Comparison of ENCODE assay signal across 13 cellular contexts in the genomic region with DNA sequence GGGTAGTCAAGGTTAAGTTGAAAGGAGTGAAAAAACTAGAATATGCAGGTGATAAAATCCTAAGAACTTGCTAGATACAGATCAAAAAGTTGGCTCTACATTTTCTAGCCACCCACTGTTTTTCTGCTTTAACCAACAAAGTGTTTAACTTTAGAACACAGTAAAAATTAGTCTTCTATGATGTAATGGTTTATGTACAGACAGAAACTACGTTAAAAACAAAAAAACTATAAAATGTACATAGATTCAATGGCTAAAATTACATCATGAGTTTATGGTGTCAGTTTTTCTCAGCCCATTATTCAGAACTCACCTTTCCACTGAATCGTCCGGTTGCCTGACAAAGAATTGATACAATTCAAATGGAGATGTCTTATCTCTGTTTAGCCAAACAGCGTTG. TPM values are rescaled to one million over a fixed set of nuclear protein-coding genes. Genes with fewer than 3 reads are reported as not detected.
DNase-seq lines count a peak whose midpoint lies in the region; ATAC-seq, FAIRE-seq and TF ChIP-seq lines count a peak whose summit lies in the region.
"Had no signal": no experiment of that assay in that cellular context is flagged by ENCODE, and none has a peak within 500 bp of the region (broad histone marks: within the 10 kb centered on the region; RNA-seq: fewer than 3 reads in every experiment).

No MANE protein-coding gene starts in this region.

- H3K4me1 Mint-ChIP-seq in activated CD8-positive, alpha-beta T cell treated with anti-CD3 and anti-CD28 coated beads, Interleukin-2, amount 10 ng/mL, durations not matched to agents 7 days and 5 days (ENCODE audit: low read depth) = peaks cover 20% of the 10 kb centered on the region

- no peak overlapping the region for H2AFZ ChIP-seq in HepG2 (ENCODE audit: low read length)

- intact Hi-C loops in HepG2 (cut with micrococcal nuclease; ENCODE audit: unreplicated experiment) (loop anchor here (10.0 kb wide), 2 partner anchors 111 to 651 kb away; no protein-coding TSS in a partner anchor), right lobe of liver (cut with DNase I) (no loop called here)

- TF ChIP-seq POLR2A in HepG2 (IDR thresholded peaks at IDR 0.05; ENCODE audit: insufficient read depth in 1 of 2, low read depth in 2 of 2, low read length in 2 of 2) (no peak), right lobe of liver (IDR thresholded peaks at IDR 0.05) (no peak)

- H3K27me3 Mint-ChIP-seq in activated CD8-positive, alpha-beta T cell treated with anti-CD3 and anti-CD28 coated beads, Interleukin-2, amount 10 ng/mL, durations not matched to agents 7 days and 5 days (ENCODE audit: low read depth) = no peaks in the 10 kb centered on the region

- H4K20me1 ChIP-seq in HepG2 (ENCODE audit: insufficient read depth, low read length) = no peaks in the 10 kb centered on the region

- no peaks in the 10 kb centered on the region for H3K9me3 Mint-ChIP-seq in activated CD8-positive, alpha-beta T cell treated with anti-CD3 and anti-CD28 coated beads, Interleukin-2, amount 10 ng/mL, durations not matched to agents 7 days and 5 days (ENCODE audit: insufficient read depth)

- no peaks in the 10 kb centered on the region for H3K9me3 ChIP-seq in HepG2 (ENCODE audit: low read length)
- H3K9me3 ChIP-seq in right lobe of liver = no peaks in the 10 kb centered on the region
- no peaks in the 10 kb centered on the region for H3K9me3 ChIP-seq in iPS-15b (ENCODE audit: control insufficient read depth, insufficient read depth, low read length)
- H3K9me3 ChIP-seq: Peyer's patch had no signal

- no TSS peak for BruUV-seq in HepG2 (replicated peaks; lab: Mats Ljungman, UMichigan)

- 94% methylated on average over 4 of the region's 4 CpGs for WGBS in HepG2 (ENCODE audit: low lambda C conversion rate)
- WGBS in right lobe of liver (ENCODE audit: insufficient coverage, low coverage, low lambda C conversion rate, missing lambda C conversion rate) = 67% methylated on average over 4 of the region's 4 CpGs

- TF ChIP-seq CTCF in HepG2 (CRISPR knock-in tag; IDR thresholded peaks at IDR 0.05) (no peak), right lobe of liver (IDR thresholded peaks at IDR 0.05) (no peak)

- DNase-seq in HepG2 (ENCODE audit: low spot score) = no peak
- no peak for DNase-seq in right lobe of liver
- DNase-seq in activated CD8-positive, alpha-beta T cell treated with anti-CD3 and anti-CD28 coated beads, Interleukin-2, amount 10 ng/mL, durations not matched to agents 7 days and 5 days = no peak
- DNase-seq in stimulated activated CD4-positive, alpha-beta T cell treated with anti-CD3 and anti-CD28 coated beads, Interleukin-4, amount 100 ng/mL, for 24 hours = no peak
- DNase-seq in central memory CD4-positive, alpha-beta T cell = no peak
- DNase-seq in NCI-H345 (lab: John Stamatoyannopoulos, UW) = no peak
- DNase-seq: activated CD8-positive, alpha-beta memory T cell treated with anti-CD3 and anti-CD28 coated beads, Interleukin-2, amount 50 U/mL, for 48 hours; effector memory CD4-positive, alpha-beta T cell; NCI-H1092; Peyer's patch; stimulated activated naive CD4-positive, alpha-beta T cell had no signal

- H3K36me3 Mint-ChIP-seq in activated CD8-positive, alpha-beta T cell treated with anti-CD3 and anti-CD28 coated beads, Interleukin-2, amount 10 ng/mL, durations not matched to agents 7 days and 5 days (ENCODE audit: low read depth) = peaks cover 33% of the 10 kb centered on the region

- no peak overlapping the region for H3K9ac ChIP-seq in HepG2 (ENCODE audit: insufficient read depth, low read depth, low read length)
- H3K9ac ChIP-seq in iPS-15b (ENCODE audit: low read depth, low read length) = no peak overlapping the region

- H3K79me2 ChIP-seq in HepG2 (ENCODE audit: insufficient read depth, low read length) = peaks cover 29% of the 10 kb centered on the region

- H3K36me3 ChIP-seq in HepG2 (replicated peaks in 1 of 2; ENCODE audit: control insufficient read depth in 1 of 2, insufficient read depth in 2 of 2, low read length in 2 of 2) (peaks cover 5 to 36% of the 10 kb centered on the region in 2 experiments), right lobe of liver (peaks cover 5 to 52% (median 19%) of the 10 kb centered on the region in 4 donors), iPS-15b (ENCODE audit: control insufficient read depth, insufficient read depth, low read length) (peaks cover 16% of the 10 kb centered on the region)

- CTCF ChIA-PET in HepG2 (lab: Yijun Ruan, JAX; ENCODE audit: low intra/inter-chr PET ratio, low total read pairs) = no interaction called here
- CTCF ChIA-PET in activated CD8-positive, alpha-beta T cell treated with anti-CD3 and anti-CD28 coated beads, Interleukin-2, amount 10 ng/mL, durations not matched to agents 7 days and 5 days (lab: Charles Lee) = interaction anchor here (3.1 to 5.2 kb wide), 4 partner anchors 8 to 1268 kb away, joined by 17 to 103 read pairs (median 34); a partner anchor contains a TSS

- in situ Hi-C loops in HepG2 (cut with HindIII; ENCODE audit: extremely low pct_ligation_motif_present, low pct_unique_long_range_greater_than_20kb) = loop anchor here (25.0 kb wide), 1 partner anchor 659 kb away; no protein-coding TSS in a partner anchor

- POLR2A ChIA-PET in HepG2 (lab: Yijun Ruan, JAX) = no interaction called here
- POLR2A ChIA-PET in activated CD8-positive, alpha-beta T cell treated with anti-CD3 and anti-CD28 coated beads, Interleukin-2, amount 10 ng/mL, durations not matched to agents 7 days and 5 days (lab: Charles Lee) = no interaction called here

- H3K4me3 ChIP-seq in HepG2 (replicated peaks in 1 of 3; ENCODE audit: insufficient read depth in 1 of 3, low read depth in 2 of 3, low read length in 3 of 3) (peak overlapping the region; percentile 86 to 95 (median 91); a peak in 3 of 6 replicates), right lobe of liver (no peak overlapping the region), iPS-15b (ENCODE audit: low read depth, low read length) (peak overlapping the region; percentile 87)

- H3K4me3 Mint-ChIP-seq in activated CD8-positive, alpha-beta T cell treated with anti-CD3 and anti-CD28 coated beads, Interleukin-2, amount 10 ng/mL, durations not matched to agents 7 days and 5 days = peak overlapping the region; percentile 93

- ATAC-seq in HepG2 = no peak
- no peak for ATAC-seq in right lobe of liver
- no peak for ATAC-seq in activated CD8-positive, alpha-beta T cell treated with anti-CD3 and anti-CD28 coated beads, Interleukin-2, amount 10 ng/mL, durations not matched to agents 7 days and 5 days
- no peak for ATAC-seq in GM21723 (IDR thresholded peaks at IDR 0.05; ENCODE audit: unreplicated experiment)

- H3K27ac ChIP-seq in HepG2 (ENCODE audit: extremely low read length, insufficient read depth, low read length) (no peak overlapping the region), right lobe of liver (no peak overlapping the region)
- H3K27ac ChIP-seq: Peyer's patch had no signal

- TF ChIP-seq EP300 in HepG2 (IDR thresholded peaks at IDR 0.05; ENCODE audit: low read depth in 2 of 2, low read length in 2 of 2) (no peak), HepG2 (CRISPR knock-in tag; IDR thresholded peaks at IDR 0.05; ENCODE audit: borderline replicate concordance) (no peak)

- H3K27ac Mint-ChIP-seq in activated CD8-positive, alpha-beta T cell treated with anti-CD3 and anti-CD28 coated beads, Interleukin-2, amount 10 ng/mL, durations not matched to agents 7 days and 5 days = no peak overlapping the region

- TF ChIP-seq RAD21 in HepG2 (CRISPR knock-in tag; IDR thresholded peaks at IDR 0.05) = no peak

- H3K4me2 ChIP-seq in HepG2 (ENCODE audit: low read depth, low read length) = peak overlapping the region; percentile 80

- H3K27me3 ChIP-seq in HepG2 (ENCODE audit: control insufficient read depth in 1 of 2, insufficient read depth in 2 of 2, low read length in 2 of 2) (no peaks in the 10 kb centered on the region; a peak in 1 of 5 replicates), right lobe of liver (no peaks in the 10 kb centered on the region), iPS-15b (ENCODE audit: control insufficient read depth, insufficient read depth, low read length) (no peaks in the 10 kb centered on the region)
- H3K27me3 ChIP-seq: Peyer's patch had no signal

- no peak for FAIRE-seq in HepG2 (lab: Jason Lieb, UNC)

- H3K4me1 ChIP-seq in HepG2 (ENCODE audit: insufficient read depth, low read length) (peaks cover 30% of the 10 kb centered on the region), right lobe of liver (peaks cover 0 to 10% (median 3%) of the 10 kb centered on the region in 4 donors), iPS-15b (ENCODE audit: control insufficient read depth, insufficient read depth, low read length) (peaks cover 6% of the 10 kb centered on the region)

RNA-seq across cellular contexts. Expression of a gene that starts 2.1 kb away (rescaled TPM):
- total RNA-seq in HepG2 (2016; rRNA removed; fragmentation: Illumina TruSeq; extraction: Trizol) (36.0 and 39.6 TPM in 2 replicates), right lobe of liver (10 to 100 TPM in 2 of 6 experiments, 1 to 10 TPM in 4; 6.9 to 19.4 (median 9.0) TPM)
- total RNA-seq in HepG2 (2016; cell fraction: cytosol; rRNA removed; fragmentation: Illumina TruSeq; extraction: Trizol; ENCODE audit: low read depth) = 4.6 and 6.3 TPM in 2 replicates
- 30.7 and 37.6 TPM in 2 replicates for total RNA-seq in HepG2 (2016; cell fraction: insoluble cytoplasmic fraction; rRNA removed; fragmentation: Illumina TruSeq; extraction: Trizol)
- 11.1 and 13.5 TPM in 2 replicates for total RNA-seq in HepG2 (2016; cell fraction: membrane; rRNA removed; fragmentation: Illumina TruSeq; extraction: Trizol)
- 36.0 and 39.0 TPM in 2 replicates for total RNA-seq in HepG2 (2016; cell fraction: nucleus; rRNA removed; fragmentation: Illumina TruSeq; extraction: Trizol)
- polyA plus RNA-seq in HepG2 (2011; rRNA removed) = 15.8 and 17.9 TPM in 2 replicates
- polyA plus RNA-seq in HepG2 (2011; cell fraction: cytosol; rRNA removed) = 12.4 and 16.4 TPM in 2 replicates
- 8.7 and 9.5 TPM in 2 replicates for polyA plus RNA-seq in HepG2 (2011; cell fraction: nucleus; rRNA removed)
- polyA plus RNA-seq in HepG2 (2012) = 15.8 and 19.9 TPM in 2 replicates
- 4.4 and 6.7 TPM in 2 replicates for polyA plus RNA-seq in HepG2 (2016; cell fraction: cytosol; fragmentation: Illumina TruSeq; extraction: Trizol; ENCODE audit: low read depth)
- polyA plus RNA-seq in HepG2 (2016; cell fraction: insoluble cytoplasmic fraction; fragmentation: Illumina TruSeq; extraction: Trizol; ENCODE audit: low read depth) = 40.4 and 43.2 TPM in 2 replicates
- polyA plus RNA-seq in HepG2 (2016; cell fraction: membrane; fragmentation: Illumina TruSeq; extraction: Trizol; ENCODE audit: low read depth) = 8.7 and 10.1 TPM in 2 replicates
- 49.2 and 51.6 TPM in 2 replicates for polyA plus RNA-seq in HepG2 (2016; cell fraction: nucleus; fragmentation: Illumina TruSeq; extraction: Trizol; ENCODE audit: insufficient read depth, low read depth)
- polyA minus RNA-seq in HepG2 (2011; rRNA and poly(A)+ RNA removed; ENCODE audit: low replicate concordance) = 23.5 and 23.6 TPM in 2 replicates
- 10.2 and 14.5 TPM in 2 replicates for polyA minus RNA-seq in HepG2 (2011; cell fraction: cytosol; rRNA and poly(A)+ RNA removed)
- polyA minus RNA-seq in HepG2 (2011; cell fraction: nucleus; rRNA and poly(A)+ RNA removed) = 27.5 and 33.3 TPM in 2 replicates
- 10 to 100 TPM; 19.4 to 20.2 TPM for total RNA-seq in activated CD8-positive, alpha-beta T cell treated with anti-CD3 and anti-CD28 coated beads, Interleukin-2, amount 10 ng/mL, durations not matched to agents 7 days and 5 days

Comparison
In these comparisons a context has a peak if more than half of its experiments do, and no peak if none do; other contexts are left out.
1. H3K4me3 ChIP-seq: peak in HepG2 (3 of 3) and iPS-15b (single experiment); none in right lobe of liver (0 of 3).